Comparison of ENCODE assay signal across 8 cellular contexts in the genomic region with DNA sequence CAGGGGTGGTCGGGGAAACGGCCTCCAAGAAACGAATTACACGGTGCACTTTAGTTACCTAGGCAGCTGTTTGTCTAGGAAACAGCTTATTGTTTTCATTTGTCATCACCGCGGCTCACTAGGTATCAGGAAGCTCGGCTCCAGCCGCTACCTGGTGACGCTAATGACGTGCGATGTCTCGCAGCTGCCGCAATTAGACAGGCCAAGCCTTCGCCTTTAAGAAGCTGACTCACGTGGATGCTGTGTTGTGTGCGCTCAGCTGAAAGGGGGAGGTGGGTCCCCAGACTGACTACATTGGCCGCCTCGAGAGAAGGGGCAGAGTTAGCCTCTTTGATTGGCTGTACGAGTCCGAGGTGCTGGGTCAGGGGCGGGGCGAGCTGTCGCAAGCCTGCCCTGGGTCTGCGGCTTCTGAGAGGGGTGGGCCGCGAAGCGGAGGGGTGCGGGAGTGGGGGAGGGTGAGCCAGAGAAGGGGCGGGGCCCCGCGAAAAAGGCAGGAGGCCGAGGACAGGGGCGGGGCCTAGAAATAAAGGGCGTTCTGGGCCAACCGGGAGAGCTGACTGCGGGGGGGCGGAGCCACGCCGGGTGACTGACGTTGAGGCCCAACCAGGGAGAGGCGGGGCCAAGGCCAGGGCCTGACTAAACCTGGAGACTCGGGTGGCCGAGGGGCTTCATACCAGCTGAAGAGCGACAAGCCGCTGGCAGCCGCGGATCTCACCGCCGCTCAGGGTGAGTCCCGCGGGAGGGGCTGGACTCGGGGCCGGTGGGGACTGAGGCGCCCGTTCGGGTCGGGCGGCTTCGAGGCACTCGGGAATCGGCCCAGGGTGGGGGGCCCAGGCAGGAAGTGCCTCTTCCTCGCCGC. TPM values are rescaled to one million over a fixed set of nuclear protein-coding genes. Genes with fewer than 3 reads are reported as not detected.
DNase-seq lines count a peak whose midpoint lies in the region; ATAC-seq and TF ChIP-seq lines count a peak whose summit lies in the region.

A gene (plus strand): TSS at position 671 of the 859 bp plus-strand sequence. CDS start 9,645 bp downstream, outside the sequence.

- ATAC-seq in HG02885 (IDR thresholded peaks at IDR 0.05; ENCODE audit: poor library complexity, unreplicated experiment) (peak; percentile 92), T-helper 17 cell (peak; percentile 86), left cardiac atrium (peak; percentile 97 to 98), upper lobe of right lung (peak; percentile 95)

- no peaks in the 10 kb centered on the region for H3K27me3 ChIP-seq in upper lobe of right lung

- peak within 1 kb of the TSS; percentile 99 for H3K27ac ChIP-seq in upper lobe of right lung

- H3K36me3 ChIP-seq in upper lobe of right lung, result peaks cover 8% of the 10 kb centered on the region

- no peak for TF ChIP-seq CTCF in upper lobe of right lung (IDR thresholded peaks at IDR 0.05)

- peaks cover 39% of the 10 kb centered on the region for H3K4me1 ChIP-seq in upper lobe of right lung

- H3K9me3 ChIP-seq in T-helper 17 cell (ENCODE audit: control insufficient read depth, low read length, poor library complexity, severe bottlenecking) (no peaks in the 10 kb centered on the region), upper lobe of right lung (no peaks in the 10 kb centered on the region)

- H3K27ac Mint-ChIP-seq in T-helper 17 cell, result peak within 1 kb of the TSS; percentile 99

- H3K4me3 ChIP-seq in upper lobe of right lung, result peak within 1 kb of the TSS; percentile 96

- no peaks in the 10 kb centered on the region for H3K27me3 Mint-ChIP-seq in T-helper 17 cell

- intact Hi-C loops in left cardiac atrium (cut with DNase I), result no loop called here
- intact Hi-C loops in posterior vena cava (cut with DNase I), result no loop called here
- intact Hi-C loops in upper lobe of right lung (cut with DNase I), result no loop called here

- peaks cover 38% of the 10 kb centered on the region for H3K4me1 Mint-ChIP-seq in T-helper 17 cell

- peak within 1 kb of the TSS; percentile 95 for H3K4me3 Mint-ChIP-seq in T-helper 17 cell

- H3K36me3 Mint-ChIP-seq in T-helper 17 cell (ENCODE audit: low read depth), result peaks cover 7% of the 10 kb centered on the region

- TF ChIP-seq POLR2A in GM15510 (IDR thresholded peaks at IDR 0.05; ENCODE audit: borderline replicate concordance, extremely low read depth, insufficient read length), result peak; percentile 48

- DNase-seq in NCI-H1694 treated with DMSO at 0.1 percent for 48 hours (lab: John Stamatoyannopoulos, UW) (peak; percentile 97), T-helper 17 cell (peak; percentile 99 to 100 (median 99)), amygdala (lab: John Stamatoyannopoulos, UW) (peak; percentile 86 to 100 (median 99)), left cardiac atrium (peak; percentile 99), posterior vena cava (ENCODE audit: low spot score) (peak; percentile 100), upper lobe of right lung (peak; percentile 100)

RNA-seq across cellular contexts. Expression of the gene that starts here (rescaled TPM):
- total RNA-seq in T-helper 17 cell (100 to 1,000 TPM; 614 to 922 TPM), left cardiac atrium (10 to 100 TPM; 54.0 to 55.2 TPM), posterior vena cava (10 to 100 TPM; 88.3 to 95.7 TPM), upper lobe of right lung (101 TPM)

Comparison
In these comparisons a context has a peak if more than half of its experiments do, and no peak if none do; other contexts are left out.
1. Peak in every context shown above with its lines: DNase-seq, ATAC-seq, H3K4me3 ChIP-seq and H3K27ac ChIP-seq.